Comparison of ENCODE assay signal across 32 cellular contexts in genomic region chr6:49937811-49938210, GRCh38. TPM values are rescaled to one million over a fixed set of nuclear protein-coding genes. Genes with fewer than 3 reads are reported as not detected.
"Had no signal": no experiment of that assay in that cellular context is flagged by ENCODE, and none has a peak within 500 bp of the region (broad histone marks: within the 10 kb centered on the region; RNA-seq: fewer than 3 reads in every experiment).

No MANE protein-coding gene starts in this region.

- H3K9me3 ChIP-seq: stomach, suprapubic skin, testis, thoracic aorta, thyroid gland, tibial artery, tibial nerve, transverse colon, upper lobe of left lung, upper lobe of right lung, uterus, vagina had no signal

- H3K4me3 ChIP-seq: stomach, suprapubic skin, testis, thoracic aorta, thyroid gland, tibial artery, tibial nerve, transverse colon, upper lobe of left lung, upper lobe of right lung, uterus, vagina had no signal

- FAIRE-seq: urothelium cell line had no signal

- H3K27me3 ChIP-seq: testis, thyroid gland, tibial artery, tibial nerve, transverse colon, upper lobe of left lung, upper lobe of right lung, uterus, vagina had no signal

- H3K4me1 ChIP-seq: stomach, suprapubic skin, testis, thyroid gland, tibial artery, tibial nerve, transverse colon, upper lobe of left lung, upper lobe of right lung, uterus, vagina had no signal

- ATAC-seq: stimulated activated effector memory CD8-positive, alpha-beta T cell treated with anti-CD3 and anti-CD28 coated beads, Interleukin-12 subunit alpha, Interleukin-12 subunit beta, amount 100 ng/mL, for 72 hours; stimulated activated memory B cell treated with anti-CD40 and anti-IgM and Interleukin-4, amounts not matched to agents 10 μg/mL and 1 μg/mL and 100 μg/mL, for 72 hours; stimulated activated naive B cell treated with anti-CD40 and anti-IgM and Interleukin-4, amounts not matched to agents 10 μg/mL and 1 μg/mL and 100 μg/mL, for 72 hours; stimulated activated naive CD8-positive, alpha-beta T cell treated with anti-CD3 and anti-CD28 coated beads, Interleukin-15, amount 100 ng/mL, for 72 hours; stimulated activated naive CD8-positive, alpha-beta T cell treated with anti-CD3 and anti-CD28 coated beads, Interleukin-15, Interleukin-2, amounts not matched to agents 100 U/mL and 50 U/mL, for 24 hours; upper lobe of right lung had no signal

- DNase-seq: stimulated activated CD4-positive, alpha-beta T cell treated with anti-CD3 and anti-CD28 coated beads, Interleukin-2, amount 100 ng/mL, for 48 hours; stimulated activated CD4-positive, alpha-beta T cell treated with anti-CD3 and anti-CD28 coated beads, Interleukin-4, amount 100 ng/mL, for 1 hour; stimulated activated CD4-positive, alpha-beta T cell treated with anti-CD3 and anti-CD28 coated beads, Interleukin-4, amount 100 ng/mL, for 24 hours; stimulated activated CD4-positive, alpha-beta T cell treated with anti-CD3 and anti-CD28 coated beads, Interleukin-4, amount 100 ng/mL, for 4 hours; stimulated activated CD8-positive, alpha-beta memory T cell treated with anti-CD3 and anti-CD28 coated beads, Interleukin-4, amount 100 ng/mL, for 48 hours; stimulated activated naive B cell treated with anti-CD40 and anti-IgM and Interleukin-4, amounts not matched to agents 10 μg/mL and 1 μg/mL and 100 μg/mL, for 72 hours; stimulated activated naive CD4-positive, alpha-beta T cell; stimulated activated naive CD4-positive, alpha-beta T cell treated with Interleukin-2 at 50 U/mL for 16 hours; stimulated activated naive CD8-positive, alpha-beta T cell treated with anti-CD3 and anti-CD28 coated beads, Interleukin-15, amount 100 ng/mL, for 72 hours; stimulated activated naive CD8-positive, alpha-beta T cell treated with anti-CD3 and anti-CD28 coated beads, Interleukin-15, Interleukin-2, amounts not matched to agents 100 U/mL and 50 U/mL, for 24 hours; stomach; substantia nigra; testis; thyroid gland; tibial artery; transverse colon; trophoblast cell; upper lobe of left lung; upper lobe of right lung; uterus had no signal

- H3K36me3 ChIP-seq: stomach, suprapubic skin, thoracic aorta, thyroid gland, tibial artery, tibial nerve, transverse colon, upper lobe of left lung, upper lobe of right lung, uterus, vagina had no signal

- H3K27ac ChIP-seq: stomach, suprapubic skin, testis, thoracic aorta, thyroid gland, tibial artery, tibial nerve, transverse colon, upper lobe of left lung, upper lobe of right lung, uterus, vagina had no signal

RNA-seq across cellular contexts. Expression of gene DEFB114, which starts 26.2 kb away (rescaled TPM):
- total RNA-seq: stomach, subcutaneous adipose tissue, suprapubic skin, temporal lobe, testis, thoracic aorta, thyroid gland, tibial nerve, transverse colon, upper lobe of left lung, upper lobe of right lung, ureter, urinary bladder, uterus, vagina had no signal
- polyA plus RNA-seq: stomach, thymus, urinary bladder had no signal

RNA-seq across cellular contexts. Expression of gene DEFB113, which starts 31.6 kb away (rescaled TPM):
- total RNA-seq: stomach, subcutaneous adipose tissue, suprapubic skin, temporal lobe, testis, thoracic aorta, thyroid gland, tibial nerve, transverse colon, upper lobe of left lung, upper lobe of right lung, ureter, urinary bladder, uterus, vagina had no signal
- polyA plus RNA-seq: stomach, thymus, urinary bladder had no signal
